Comparison of ENCODE assay signal across 16 cellular contexts in genomic region chr1:212451416-212452322, GRCh38. TPM values are rescaled to one million over a fixed set of nuclear protein-coding genes. Genes with fewer than 3 reads are reported as not detected.
DNase-seq lines count a peak whose midpoint lies in the region; ATAC-seq lines count a peak whose summit lies in the region.
"Had no signal": no experiment of that assay in that cellular context is flagged by ENCODE, and none has a peak within 500 bp of the region (broad histone marks: within the 10 kb centered on the region; RNA-seq: fewer than 3 reads in every experiment).

No MANE protein-coding gene starts in this region.

- H2AFZ ChIP-seq in mesenchymal stem cell (ENCODE audit: low read depth, low read length) (no peak overlapping the region), GM23248 (no peak overlapping the region)

- no peaks in the 10 kb centered on the region for H4K20me1 ChIP-seq in BLaER1
- H4K20me1 ChIP-seq in GM23248 (ENCODE audit: insufficient read depth) = no peaks in the 10 kb centered on the region

- H3K27me3 ChIP-seq in BLaER1 (no peaks in the 10 kb centered on the region), mesenchymal stem cell (ENCODE audit: control insufficient read depth in 1 of 2, insufficient read depth in 1 of 2, low read length in 2 of 2) (no peaks in the 10 kb centered on the region), skeletal muscle tissue (ENCODE audit: control insufficient read depth in 3 of 3, insufficient read depth in 3 of 3, low read length in 3 of 3) (no peaks in the 10 kb centered on the region), GM23248 (replicated peaks; ENCODE audit: insufficient read depth) (no peaks in the 10 kb centered on the region)

- H3K14ac ChIP-seq in mesenchymal stem cell (ENCODE audit: low read length in 2 of 2) = no peak overlapping the region

- H3K4me3 ChIP-seq in BLaER1 (no peak overlapping the region), mesenchymal stem cell (ENCODE audit: insufficient read depth in 1 of 2, low read depth in 1 of 2, low read length in 2 of 2) (no peak overlapping the region), skeletal muscle tissue (ENCODE audit: low read length in 3 of 3) (no peak overlapping the region), GM23248 (no peak overlapping the region)

- no peak overlapping the region for H2BK5ac ChIP-seq in mesenchymal stem cell (ENCODE audit: low read depth, low read length, poor library complexity, severe bottlenecking)

- H2AK5ac ChIP-seq in mesenchymal stem cell (ENCODE audit: low read length, severe bottlenecking) = no peak overlapping the region

- no peak overlapping the region for H2BK15ac ChIP-seq in mesenchymal stem cell (ENCODE audit: low read depth, poor library complexity, severe bottlenecking)

- H3K4me2 ChIP-seq in BLaER1 (peak overlapping the region; percentile 75), mesenchymal stem cell (ENCODE audit: low read length, poor library complexity, severe bottlenecking) (no peak overlapping the region), GM23248 (ENCODE audit: unreplicated experiment) (no peak overlapping the region)

- H3F3A ChIP-seq in GM23248 (ENCODE audit: insufficient read depth) = no peaks in the 10 kb centered on the region

- no peak overlapping the region for H4K8ac ChIP-seq in mesenchymal stem cell (ENCODE audit: low read length)

- H3K36me3 ChIP-seq in BLaER1 = peaks cover 10% of the 10 kb centered on the region; the same call in 1 of the 2 replicates
- peaks cover 0 to 4% of the 10 kb centered on the region in 2 experiments for H3K36me3 ChIP-seq in mesenchymal stem cell (ENCODE audit: control insufficient read depth in 1 of 2, insufficient read depth in 2 of 2, low read depth in 1 of 2, low read length in 2 of 2)
- H3K36me3 ChIP-seq in skeletal muscle tissue (ENCODE audit: control insufficient read depth in 3 of 3, insufficient read depth in 3 of 3, low read length in 3 of 3) = no peaks in the 10 kb centered on the region
- no peaks in the 10 kb centered on the region for H3K36me3 ChIP-seq in GM23248 (ENCODE audit: low read depth)

- H4K91ac ChIP-seq in mesenchymal stem cell (ENCODE audit: low read length) = no peak overlapping the region

- no peaks in the 10 kb centered on the region for H3K79me2 ChIP-seq in GM23248 (ENCODE audit: insufficient read depth)

- ATAC-seq in GM18909 (IDR thresholded peaks at IDR 0.05; ENCODE audit: poor library complexity, unreplicated experiment) (no peak), HG02840 (IDR thresholded peaks at IDR 0.05; ENCODE audit: low FRiP score, unreplicated experiment) (no peak)
- ATAC-seq: CD8-positive, alpha-beta T cell had no signal

- no peak overlapping the region for H3K23ac ChIP-seq in mesenchymal stem cell (ENCODE audit: low read length in 2 of 2)

- no peak overlapping the region for H3K4ac ChIP-seq in mesenchymal stem cell (ENCODE audit: low read depth in 1 of 2, low read length in 2 of 2)

- H3K9me3 ChIP-seq in BLaER1 (no peaks in the 10 kb centered on the region), mesenchymal stem cell (ENCODE audit: control insufficient read depth, low read length) (no peaks in the 10 kb centered on the region), skeletal muscle tissue (ENCODE audit: control insufficient read depth in 3 of 3, low read length in 3 of 3) (no peaks in the 10 kb centered on the region), GM23248 (ENCODE audit: low read depth) (no peaks in the 10 kb centered on the region)

- 73% methylated on average over 6 of the region's 6 CpGs for whole genome bisulfite sequencing in mesenchymal stem cell
- 74 to 88% methylated on average over 6 of the region's 6 CpGs for WGBS in GM23248 (ENCODE audit: low coverage in 1 of 2, low lambda C conversion rate in 2 of 2, missing lambda C conversion rate in 2 of 2), 2 experiments

- DNase-seq in SK-N-DZ (ENCODE audit: low spot score) = peak; percentile 50
- DNase-seq in mesenchymal stem cell = no peak
- no peak for DNase-seq in AG08395 (ENCODE audit: low spot score)
- DNase-seq in GM23248 = no peak
- DNase-seq: Calu3; CD8-positive, alpha-beta T cell; EL; H7; IMR-90; NCI-H1417 treated with DMSO at 0.1 percent for 48 hours; NCI-H2029; NCI-H526 had no signal

- no peaks in the 10 kb centered on the region for H3K9me2 ChIP-seq in GM23248 (ENCODE audit: insufficient read depth)

- H3K27ac ChIP-seq in BLaER1 (no peak overlapping the region), mesenchymal stem cell (ENCODE audit: low read length, poor library complexity, severe bottlenecking) (no peak overlapping the region), skeletal muscle tissue (ENCODE audit: low read depth, low read length) (peak overlapping the region; percentile 70), GM23248 (no peak overlapping the region)

- H3K4me1 ChIP-seq in BLaER1 (peaks cover 59% of the 10 kb centered on the region), mesenchymal stem cell (ENCODE audit: control insufficient read depth, insufficient read depth, low read depth, low read length) (peaks cover 2% of the 10 kb centered on the region), skeletal muscle tissue (ENCODE audit: control insufficient read depth in 3 of 3, insufficient read depth in 3 of 3, low read length in 3 of 3) (peaks cover 51 to 60% (median 58%) of the 10 kb centered on the region in 3 donors), GM23248 (ENCODE audit: insufficient read depth) (peaks cover 4% of the 10 kb centered on the region; the same call in 1 of the 2 replicates)

- no peak overlapping the region for H3K18ac ChIP-seq in mesenchymal stem cell (ENCODE audit: low read depth in 1 of 2, low read length in 2 of 2)

- no peak overlapping the region for H2BK12ac ChIP-seq in mesenchymal stem cell (ENCODE audit: low read length in 2 of 2)

- H3K9ac ChIP-seq in BLaER1 (no peak overlapping the region), mesenchymal stem cell (ENCODE audit: low read length) (peak overlapping the region; percentile 22), skeletal muscle tissue (ENCODE audit: low read depth in 1 of 3, low read length in 3 of 3) (no peak overlapping the region), GM23248 (no peak overlapping the region)

- in situ Hi-C loops in GM23248 (cut with MboI) = loop anchor here (10.0 to 25.0 kb wide), 3 partner anchors 387 to 767 kb away; no protein-coding TSS in a partner anchor

- H2BK120ac ChIP-seq in mesenchymal stem cell (ENCODE audit: low read depth, low read length) = no peak overlapping the region

- no peaks in the 10 kb centered on the region for H3K79me1 ChIP-seq in mesenchymal stem cell (replicated peaks; ENCODE audit: low read length, poor library complexity, severe bottlenecking)

RNA-seq across cellular contexts. Expression of gene NENF, which starts 18.9 kb away (rescaled TPM):
- 62.5 and 74.0 TPM in 2 replicates for polyA plus RNA-seq in SK-N-DZ (2014; cell fraction: cytosol; rRNA removed)
- polyA plus RNA-seq in SK-N-DZ (2014; cell fraction: nucleus; rRNA removed) = 59.9 and 93.7 TPM in 2 replicates
- 44.7 TPM for polyA plus RNA-seq in mesenchymal stem cell (2013, experiment 1 of 2)
- 49.2 TPM for polyA plus RNA-seq in mesenchymal stem cell (2013, experiment 2 of 2)
- 88.2 TPM for total RNA-seq in skeletal muscle tissue
- total RNA-seq in GM23248 (2014; rRNA removed; shearing (Covaris generic)) = 63.2 and 86.9 TPM in 2 replicates
- 160 and 162 TPM in 2 replicates for polyA plus RNA-seq in GM23248 (2016; fragmentation: Nextera tagmentation; extraction: Ambion mirVana)

RNA-seq across cellular contexts. Expression of gene PACC1, which starts 37.0 kb away (rescaled TPM):
- 54.6 and 55.2 TPM in 2 replicates for polyA plus RNA-seq in SK-N-DZ (2014; cell fraction: cytosol; rRNA removed)
- 23.1 and 42.8 TPM in 2 replicates for polyA plus RNA-seq in SK-N-DZ (2014; cell fraction: nucleus; rRNA removed)
- 5.6 TPM for polyA plus RNA-seq in mesenchymal stem cell (2013, experiment 1 of 2)
- 5.9 TPM for polyA plus RNA-seq in mesenchymal stem cell (2013, experiment 2 of 2)
- 5.7 TPM for total RNA-seq in skeletal muscle tissue
- total RNA-seq in GM23248 (2014; rRNA removed; shearing (Covaris generic)) = 4.4 and 6.9 TPM in 2 replicates
- polyA plus RNA-seq in GM23248 (2016; fragmentation: Nextera tagmentation; extraction: Ambion mirVana) = 4.7 and 5.4 TPM in 2 replicates
